19 cellular contexts compared by ENCODE assay signal in genomic region chr22:43951391-43951790, GRCh38. TPM values are rescaled to one million over a fixed set of nuclear protein-coding genes. Genes with fewer than 3 reads are reported as not detected.
DNase-seq lines count a peak whose midpoint lies in the region; ATAC-seq, FAIRE-seq and TF ChIP-seq lines count a peak whose summit lies in the region.
"Had no signal": no experiment of that assay in that cellular context is flagged by ENCODE, and none has a peak within 500 bp of the region (broad histone marks: within the 10 kb centered on the region; RNA-seq: fewer than 3 reads in every experiment).

No MANE protein-coding gene starts in this region.

- no peak overlapping the region for H2BK12ac ChIP-seq in H1 (ENCODE audit: low read depth, low read length)

- no peak for TF ChIP-seq EP300 in H1 (IDR thresholded peaks at IDR 0.05; ENCODE audit: borderline replicate concordance in 1 of 2, low read depth in 2 of 2, low read length in 2 of 2)

- no peak for TF ChIP-seq POLR2A in H1 (IDR thresholded peaks at IDR 0.05; ENCODE audit: control extremely low read depth in 1 of 2, low read depth in 2 of 2, low read length in 2 of 2)

- H4K8ac ChIP-seq in H1 (ENCODE audit: extremely low read depth, insufficient read depth, low read length), result peak overlapping the region; percentile 53; the same call in 1 of the 2 replicates

- POLR2A ChIA-PET in H1 (lab: Charles Lee; ENCODE audit: partially characterized antibody), result interaction anchor here (1.3 kb wide), 1 partner anchor 15 kb away, joined by 3 read pairs; no protein-coding TSS in a partner anchor

- H3K79me1 ChIP-seq in H1 (ENCODE audit: low read depth, low read length), result peaks cover 3% of the 10 kb centered on the region; the same call in 1 of the 2 replicates

- H3K4me1 ChIP-seq in GM23338 (ENCODE audit: insufficient read depth) (peaks cover 17% of the 10 kb centered on the region), H1 (replicated peaks in 1 of 4; ENCODE audit: control insufficient read depth in 3 of 4, insufficient read depth in 4 of 4, low read length in 3 of 4) (peaks cover 0 to 10% (median 2%) of the 10 kb centered on the region in 4 experiments; a peak in 5 of 7 replicates), small intestine (ENCODE audit: control insufficient read depth in 2 of 2, insufficient read depth in 1 of 2, low read depth in 1 of 2, low read length in 1 of 2) (peaks cover 0 to 6% of the 10 kb centered on the region in 2 donors)

- H3K9ac ChIP-seq in H1 (replicated peaks in 1 of 4; ENCODE audit: extremely low read depth in 1 of 4, low read depth in 3 of 4, low read length in 3 of 4), result no peak overlapping the region; a peak in 1 of 7 replicates
- H3K9ac ChIP-seq: BLaER1 had no signal

- H3K36me3 ChIP-seq in GM23338 (ENCODE audit: insufficient read depth), result 0 out of 2 replicates have a peak, but pooled peaks cover 2% of the 10 kb centered on the region
- peaks cover 0 to 2% (median 0%) of the 10 kb centered on the region in 4 experiments; a peak in 3 of 8 replicates for H3K36me3 ChIP-seq in H1 (ENCODE audit: control insufficient read depth in 2 of 4, insufficient read depth in 4 of 4, low read length in 3 of 4)
- H3K36me3 ChIP-seq in small intestine (ENCODE audit: control insufficient read depth in 2 of 2, insufficient read depth in 2 of 2, low read length in 2 of 2), result no peaks in the 10 kb centered on the region
- H3K36me3 ChIP-seq: BLaER1 had no signal

- H2BK15ac ChIP-seq in H1 (ENCODE audit: low read length), result no peak overlapping the region

- no peak overlapping the region for H3K14ac ChIP-seq in H1 (ENCODE audit: insufficient read length)

- DNase-seq in GM23338 (ENCODE audit: low spot score) (no peak), H1 (ENCODE audit: low read depth in 1 of 2, low spot score in 2 of 2) (no peak), neural crest cell (ENCODE audit: low read depth, low spot score) (no peak), dermis blood vessel endothelial cell (no peak), small intestine (no peak), NCI-H146 treated with DMSO at 0.1 percent for 48 hours (lab: John Stamatoyannopoulos, UW; ENCODE audit: unreplicated experiment) (no peak)
- DNase-seq: CD4-positive, alpha-beta memory T cell; DMS153; DMS79 treated with DMSO at 0.1 percent for 48 hours; GF-D8 had no signal

- no peak for ATAC-seq in GM23338
- ATAC-seq in activated T-helper 17 cell treated with anti-CD3 and anti-CD28 coated beads, Interleukin-2, amount 50 U/mL, for 72 hours (replicated peaks), result no peak
- ATAC-seq in HG02623 (IDR thresholded peaks at IDR 0.05; ENCODE audit: unreplicated experiment), result no peak
- ATAC-seq: A549, GM12878 had no signal

- H3K27me3 Mint-ChIP-seq in GM23338 (ENCODE audit: insufficient read depth, low read depth, poor library complexity), result peaks cover 7% of the 10 kb centered on the region
- H3K27me3 Mint-ChIP-seq in activated T-helper 17 cell treated with anti-CD3 and anti-CD28 coated beads, Interleukin-2, amount 50 U/mL, for 72 hours, result no peaks in the 10 kb centered on the region
- no peaks in the 10 kb centered on the region for H3K27me3 Mint-ChIP-seq in neural crest cell (ENCODE audit: low read depth)

- no peak overlapping the region for H2BK5ac ChIP-seq in H1 (ENCODE audit: low read depth, low read length)

- H3K27ac ChIP-seq in GM23338 (ENCODE audit: low read depth), result no peak overlapping the region
- H3K27ac ChIP-seq in H1 (ENCODE audit: low read depth, low read length), result no peak overlapping the region
- H3K27ac ChIP-seq in small intestine (ENCODE audit: low read depth in 1 of 2, low read length in 1 of 2), result no peak overlapping the region
- H3K27ac ChIP-seq: 22Rv1, A549, BLaER1 had no signal

- no peak overlapping the region for H2AK5ac ChIP-seq in H1 (ENCODE audit: low read depth, low read length)

- H4K5ac ChIP-seq in H1 (ENCODE audit: insufficient read length, low read depth, low read length), result no peak overlapping the region

- peaks cover 13% of the 10 kb centered on the region; the same call in 1 of the 2 replicates for H3K23me2 ChIP-seq in H1 (ENCODE audit: low read depth, low read length)

- TF ChIP-seq CTCF in GM23338 (conservative IDR thresholded peaks at IDR 0.05; ENCODE audit: low read depth in 2 of 2), result no peak
- no peak for TF ChIP-seq CTCF in H1 (IDR thresholded peaks at IDR 0.05; ENCODE audit: control extremely low read depth in 1 of 3, insufficient read depth in 1 of 3, low read depth in 1 of 3, low read length in 3 of 3)
- no peak for TF ChIP-seq CTCF in neural crest cell (conservative IDR thresholded peaks at IDR 0.05)

- H3K27ac Mint-ChIP-seq in GM23338, result peak overlapping the region; percentile 40; the same call in 1 of the 2 replicates
- peak overlapping the region; percentile 50 for H3K27ac Mint-ChIP-seq in activated T-helper 17 cell treated with anti-CD3 and anti-CD28 coated beads, Interleukin-2, amount 50 U/mL, for 72 hours
- H3K27ac Mint-ChIP-seq in neural crest cell (ENCODE audit: unreplicated experiment), result no peak overlapping the region

- peaks cover 15% of the 10 kb centered on the region for H3K4me1 Mint-ChIP-seq in GM23338
- peaks cover 14% of the 10 kb centered on the region for H3K4me1 Mint-ChIP-seq in activated T-helper 17 cell treated with anti-CD3 and anti-CD28 coated beads, Interleukin-2, amount 50 U/mL, for 72 hours
- H3K4me1 Mint-ChIP-seq in neural crest cell, result peaks cover 29% of the 10 kb centered on the region

- H3K4ac ChIP-seq in H1 (replicated peaks; ENCODE audit: insufficient read length, low read depth, low read length), result no peak overlapping the region

- H3K4me2 ChIP-seq in GM23338 (no peak overlapping the region), H1 (ENCODE audit: insufficient read depth in 1 of 2, low read depth in 2 of 2, low read length in 2 of 2) (no peak overlapping the region)
- H3K4me2 ChIP-seq: A549, BLaER1 had no signal

- no peak for TF ChIP-seq RAD21 in H1 (IDR thresholded peaks at IDR 0.05 in 1 of 2, conservative IDR thresholded peaks at IDR 0.05 in 1 of 2; ENCODE audit: low read depth in 2 of 2, low read length in 2 of 2)

- no peak overlapping the region for H3K4me3 ChIP-seq in GM23338
- H3K4me3 ChIP-seq in H1 (ENCODE audit: extremely low read depth in 1 of 4, insufficient read depth in 2 of 4, low read depth in 3 of 4, low read length in 4 of 4), result no peak overlapping the region
- no peak overlapping the region for H3K4me3 ChIP-seq in small intestine (ENCODE audit: low read depth in 1 of 2, low read length in 2 of 2)
- H3K4me3 ChIP-seq: A549, BLaER1, GM12878 had no signal

- no peaks in the 10 kb centered on the region for H3K9me2 ChIP-seq in GM23338 (ENCODE audit: insufficient read depth)

- no peak overlapping the region for H3K23ac ChIP-seq in H1 (ENCODE audit: insufficient read length)

- H4K20me1 ChIP-seq in GM23338 (replicated peaks; ENCODE audit: insufficient read depth), result no peaks in the 10 kb centered on the region; the same call in 1 of the 2 replicates
- peaks cover 0 to 5% of the 10 kb centered on the region in 2 experiments for H4K20me1 ChIP-seq in H1 (replicated peaks in 1 of 2; ENCODE audit: control insufficient read depth in 1 of 2, insufficient read depth in 2 of 2, low read length in 2 of 2)
- H4K20me1 ChIP-seq: BLaER1 had no signal

- no peak for FAIRE-seq in H1 (lab: Jason Lieb, UNC)
- no peak for FAIRE-seq in small intestine (lab: Jason Lieb, UNC)
- FAIRE-seq: A549, GM12878, HTR-8/SVneo had no signal

- H3F3A ChIP-seq in GM23338 (replicated peaks; ENCODE audit: low read depth), result peaks cover 9% of the 10 kb centered on the region

- no peak overlapping the region for H3K56ac ChIP-seq in H1 (replicated peaks; ENCODE audit: insufficient read length, low read depth, low read length)

- H2BK120ac ChIP-seq in H1 (replicated peaks; ENCODE audit: low read depth, low read length), result no peak overlapping the region

- CTCF ChIA-PET in H1 (lab: Charles Lee; ENCODE audit: partially characterized antibody), result interaction anchor here (0.7 to 2.0 kb wide), 6 partner anchors 10 to 135 kb away, joined by 3 to 7 read pairs (median 3); no protein-coding TSS in a partner anchor

- H3K18ac ChIP-seq in H1 (ENCODE audit: extremely low read depth, low read length), result no peak overlapping the region

- H2BK20ac ChIP-seq in H1 (ENCODE audit: low read length), result no peak overlapping the region

- WGBS in H1 (ENCODE audit: extremely low coverage in 1 of 2, insufficient coverage in 1 of 2, insufficient read length in 1 of 2, insufficient replicate concordance in 2 of 2, low coverage in 1 of 2, low lambda C conversion rate in 2 of 2, missing lambda C conversion rate in 1 of 2), 2 experiments, result 85% methylated on average over 5 of the region's 5 CpGs; no CpG with 5 or more reads in 1 of the 2 experiments
- WGBS in small intestine, 3 donors, result 81 to 91% (median 82%) methylated on average over 5 of the region's 5 CpGs

- H3K79me2 ChIP-seq in GM23338 (replicated peaks; ENCODE audit: insufficient read depth), result peaks cover 11% of the 10 kb centered on the region
- H3K79me2 ChIP-seq in H1 (ENCODE audit: control insufficient read depth in 1 of 2, insufficient read depth in 2 of 2, low read length in 2 of 2), result peaks cover under 1 to 6% of the 10 kb centered on the region in 2 experiments; a peak in 3 of 4 replicates

- H3K4me3 Mint-ChIP-seq in GM23338 (no peak overlapping the region), neural crest cell (peak overlapping the region; percentile 23)
- no peak overlapping the region for H3K4me3 Mint-ChIP-seq in activated T-helper 17 cell treated with anti-CD3 and anti-CD28 coated beads, Interleukin-2, amount 50 U/mL, for 72 hours
- H3K4me3 Mint-ChIP-seq: CD14-positive monocyte; CD4-positive, alpha-beta memory T cell had no signal

- H3K27me3 ChIP-seq in GM23338 (ENCODE audit: insufficient read depth) (no peaks in the 10 kb centered on the region), H1 (replicated peaks in 1 of 4; ENCODE audit: control insufficient read depth in 3 of 4, extremely low read depth in 1 of 4, insufficient read depth in 3 of 4, low read length in 3 of 4) (no peaks in the 10 kb centered on the region), small intestine (ENCODE audit: control insufficient read depth in 2 of 2, insufficient read depth in 2 of 2, low read length in 2 of 2) (no peaks in the 10 kb centered on the region)
- H3K27me3 ChIP-seq: BLaER1 had no signal

- no peaks in the 10 kb centered on the region for H3K9me3 Mint-ChIP-seq in GM23338
- H3K9me3 Mint-ChIP-seq in activated T-helper 17 cell treated with anti-CD3 and anti-CD28 coated beads, Interleukin-2, amount 50 U/mL, for 72 hours, result no peaks in the 10 kb centered on the region
- no peaks in the 10 kb centered on the region for H3K9me3 Mint-ChIP-seq in neural crest cell
- H3K9me3 Mint-ChIP-seq: CD14-positive monocyte; CD4-positive, alpha-beta memory T cell had no signal

- no peak overlapping the region for H2AFZ ChIP-seq in GM23338
- no peak overlapping the region for H2AFZ ChIP-seq in H1 (ENCODE audit: low read length)

- H4K91ac ChIP-seq in H1 (replicated peaks; ENCODE audit: insufficient read length, low read length), result no peak overlapping the region

- H3K9me3 ChIP-seq in H1 (ENCODE audit: insufficient read depth in 2 of 2, low read depth in 1 of 2, low read length in 1 of 2), result no peaks in the 10 kb centered on the region
- no peaks in the 10 kb centered on the region for H3K9me3 ChIP-seq in small intestine (ENCODE audit: control insufficient read depth, low read depth)
- H3K9me3 ChIP-seq: A549, BLaER1 had no signal

- H3K36me3 Mint-ChIP-seq in GM23338 (ENCODE audit: low read depth), result peaks cover 13% of the 10 kb centered on the region
- H3K36me3 Mint-ChIP-seq in activated T-helper 17 cell treated with anti-CD3 and anti-CD28 coated beads, Interleukin-2, amount 50 U/mL, for 72 hours (ENCODE audit: low read depth), result peaks cover 6% of the 10 kb centered on the region
- peaks cover 2% of the 10 kb centered on the region for H3K36me3 Mint-ChIP-seq in neural crest cell (ENCODE audit: low read depth)
- H3K36me3 Mint-ChIP-seq: CD14-positive monocyte had no signal

RNA-seq across cellular contexts. Expression of gene SAMM50, which starts 3.9 kb away (rescaled TPM):
- total RNA-seq in GM23338 (2014; rRNA removed; shearing (Covaris generic)), result 58.6 and 68.0 TPM in 2 replicates
- 49.6 and 60.3 TPM in 2 replicates for polyA plus RNA-seq in GM23338 (2016; fragmentation: Nextera tagmentation; extraction: Ambion mirVana)
- total RNA-seq in activated T-helper 17 cell treated with anti-CD3 and anti-CD28 coated beads, Interleukin-2, amount 50 U/mL, for 72 hours, result 10 to 100 TPM; 31.7 to 57.2 TPM
- 67.2 and 70.3 TPM in 2 replicates for total RNA-seq in H1 (2021; fragmentation: NEBNext Ultra II Directional; extraction: Animal tissue kit (Norgen Biotek cat#: 25700))
- 45.4 and 47.1 TPM in 2 replicates for polyA plus RNA-seq in H1 (2011; rRNA removed)
- polyA plus RNA-seq in H1 (2011; cell fraction: cytosol; rRNA removed), result 41.9 TPM
- polyA plus RNA-seq in H1 (2011; cell fraction: nucleus; rRNA removed), result 31.9 TPM
- 70.0 to 81.4 TPM (median 74.8 TPM) in 4 replicates for polyA plus RNA-seq in H1 (2012, experiment 1 of 2)
- polyA plus RNA-seq in H1 (2012, experiment 2 of 2), result 55.7 TPM
- 41.7 TPM for polyA plus RNA-seq in H1 (2013, experiment 1 of 2)
- polyA plus RNA-seq in H1 (2013, experiment 2 of 2), result 39.8 TPM
- 35.2 and 38.4 TPM in 2 replicates for polyA minus RNA-seq in H1 (2011; rRNA and poly(A)+ RNA removed)
- 35.2 TPM for polyA minus RNA-seq in H1 (2011; cell fraction: cytosol; rRNA and poly(A)+ RNA removed)
- 16.6 TPM for polyA minus RNA-seq in H1 (2011; cell fraction: nucleus; rRNA and poly(A)+ RNA removed)
- total RNA-seq in neural crest cell, result 54.0 and 54.6 TPM in 2 replicates
- total RNA-seq in dermis blood vessel endothelial cell, result 53.6 and 57.9 TPM in 2 replicates
- polyA plus RNA-seq in small intestine, result 10 to 100 TPM; 45.4 to 66.9 (median 64.6) TPM

RNA-seq across cellular contexts. Expression of gene PNPLA3, which starts 27.8 kb away (rescaled TPM):
- 17.3 and 23.4 TPM in 2 replicates for total RNA-seq in GM23338 (2014; rRNA removed; shearing (Covaris generic))
- polyA plus RNA-seq in GM23338 (2016; fragmentation: Nextera tagmentation; extraction: Ambion mirVana) (16.2 and 17.7 TPM in 2 replicates), H1 (2011; rRNA removed) (17.5 and 21.0 TPM in 2 replicates), small intestine (1 to 10 TPM in 1 of 3 donors, under 1 TPM in 1, not detected in 1; 0.22 to 4.0 TPM)
- total RNA-seq in activated T-helper 17 cell treated with anti-CD3 and anti-CD28 coated beads, Interleukin-2, amount 50 U/mL, for 72 hours, result under 1 TPM; 0.13 to 0.16 TPM
- total RNA-seq in H1 (2021; fragmentation: NEBNext Ultra II Directional; extraction: Animal tissue kit (Norgen Biotek cat#: 25700)), result 23.4 and 24.6 TPM in 2 replicates
- 16.0 TPM for polyA plus RNA-seq in H1 (2011; cell fraction: cytosol; rRNA removed)
- 37.2 TPM for polyA plus RNA-seq in H1 (2011; cell fraction: nucleus; rRNA removed)
- 14.2 to 20.5 TPM (median 18.2 TPM) in 4 replicates for polyA plus RNA-seq in H1 (2012, experiment 1 of 2)
- 12.6 TPM for polyA plus RNA-seq in H1 (2012, experiment 2 of 2)
- 20.6 TPM for polyA plus RNA-seq in H1 (2013, experiment 1 of 2)
- polyA plus RNA-seq in H1 (2013, experiment 2 of 2), result 19.5 TPM
- 36.0 and 39.2 TPM in 2 replicates for polyA minus RNA-seq in H1 (2011; rRNA and poly(A)+ RNA removed)
- polyA minus RNA-seq in H1 (2011; cell fraction: cytosol; rRNA and poly(A)+ RNA removed), result 11.8 TPM
- polyA minus RNA-seq in H1 (2011; cell fraction: nucleus; rRNA and poly(A)+ RNA removed), result 34.6 TPM
- total RNA-seq in neural crest cell (28.3 and 31.2 TPM in 2 replicates), dermis blood vessel endothelial cell (1.0 and 2.7 TPM in 2 replicates)
- total RNA-seq: CD4-positive, alpha-beta memory T cell; GM12878 had no signal
- polyA plus RNA-seq: CD14-positive monocyte; CD4-positive, alpha-beta memory T cell had no signal

RNA-seq across cellular contexts. Expression of gene PNPLA5, which starts 59.6 kb away (rescaled TPM):
- total RNA-seq in GM23338 (2014; rRNA removed; shearing (Covaris generic)), result 5.9 and 6.8 TPM in 2 replicates
- polyA plus RNA-seq in GM23338 (2016; fragmentation: Nextera tagmentation; extraction: Ambion mirVana) (2.0 and 2.3 TPM in 2 replicates), H1 (2011; rRNA removed) (3.9 and 5.2 TPM in 2 replicates), small intestine (not detected)
- not detected for total RNA-seq in activated T-helper 17 cell treated with anti-CD3 and anti-CD28 coated beads, Interleukin-2, amount 50 U/mL, for 72 hours
- total RNA-seq in H1 (2021; fragmentation: NEBNext Ultra II Directional; extraction: Animal tissue kit (Norgen Biotek cat#: 25700)), result 6.8 and 8.2 TPM in 2 replicates
- 3.8 TPM for polyA plus RNA-seq in H1 (2011; cell fraction: cytosol; rRNA removed)
- 7.4 TPM for polyA plus RNA-seq in H1 (2011; cell fraction: nucleus; rRNA removed)
- 3.2 to 4.1 TPM (median 3.7 TPM) in 4 replicates for polyA plus RNA-seq in H1 (2012, experiment 1 of 2)
- 3.2 TPM for polyA plus RNA-seq in H1 (2012, experiment 2 of 2)
- 3.3 TPM for polyA plus RNA-seq in H1 (2013, experiment 1 of 2)
- polyA plus RNA-seq in H1 (2013, experiment 2 of 2), result 3.4 TPM
- 1.8 and 1.9 TPM in 2 replicates for polyA minus RNA-seq in H1 (2011; rRNA and poly(A)+ RNA removed)
- polyA minus RNA-seq in H1 (2011; cell fraction: cytosol; rRNA and poly(A)+ RNA removed), result 3.4 TPM
- polyA minus RNA-seq in H1 (2011; cell fraction: nucleus; rRNA and poly(A)+ RNA removed), result 3.8 TPM
- total RNA-seq in neural crest cell (not detected in 2 replicates), dermis blood vessel endothelial cell (not detected in 2 replicates)
- total RNA-seq: CD4-positive, alpha-beta memory T cell; GM12878; H4 had no signal
- polyA plus RNA-seq: A549; CD14-positive monocyte; CD4-positive, alpha-beta memory T cell; GM12878 had no signal
